1 cellular context compared by ENCODE assay signal in the genomic region with DNA sequence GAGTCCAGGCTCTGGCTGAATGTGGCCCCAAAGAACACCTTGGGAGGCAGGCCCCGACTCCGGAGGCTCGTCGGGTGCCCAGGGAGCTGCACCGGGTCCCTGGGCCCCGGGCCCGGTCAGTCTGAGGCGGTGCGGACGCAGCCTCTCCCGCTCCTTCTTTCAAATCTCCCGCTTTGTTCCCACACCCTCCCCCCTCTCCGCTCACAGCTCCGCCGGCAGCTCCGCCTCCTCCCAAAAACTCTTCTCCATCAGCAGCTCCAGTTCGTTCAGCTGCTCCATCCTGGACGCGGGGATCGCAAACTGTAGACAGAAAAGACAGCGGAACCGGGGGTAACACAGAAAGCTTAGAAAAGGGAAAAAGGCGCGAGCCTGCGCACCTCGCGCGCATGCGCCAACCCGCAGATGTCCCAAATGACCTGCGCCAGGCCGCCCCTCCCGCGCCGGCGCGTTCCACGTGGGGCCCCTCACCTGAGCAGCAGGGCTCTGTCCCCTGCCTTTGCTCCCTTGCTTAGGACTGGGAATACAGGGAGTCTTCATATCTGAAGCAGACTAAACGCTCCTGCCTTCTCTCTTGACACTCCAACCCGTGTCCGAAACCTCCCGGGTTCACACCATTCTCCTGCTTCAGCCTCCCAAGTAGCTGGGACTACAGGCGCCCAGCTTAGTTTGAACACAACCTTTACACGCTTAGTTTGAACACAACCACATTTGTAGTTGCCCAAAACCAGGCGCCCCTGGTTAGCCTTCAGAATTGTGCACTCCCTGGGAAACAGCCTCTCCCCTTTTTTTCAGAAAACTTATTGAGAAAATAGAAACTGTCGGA.
TF ChIP-seq lines count a peak whose summit lies in the region.

A gene with protein sequence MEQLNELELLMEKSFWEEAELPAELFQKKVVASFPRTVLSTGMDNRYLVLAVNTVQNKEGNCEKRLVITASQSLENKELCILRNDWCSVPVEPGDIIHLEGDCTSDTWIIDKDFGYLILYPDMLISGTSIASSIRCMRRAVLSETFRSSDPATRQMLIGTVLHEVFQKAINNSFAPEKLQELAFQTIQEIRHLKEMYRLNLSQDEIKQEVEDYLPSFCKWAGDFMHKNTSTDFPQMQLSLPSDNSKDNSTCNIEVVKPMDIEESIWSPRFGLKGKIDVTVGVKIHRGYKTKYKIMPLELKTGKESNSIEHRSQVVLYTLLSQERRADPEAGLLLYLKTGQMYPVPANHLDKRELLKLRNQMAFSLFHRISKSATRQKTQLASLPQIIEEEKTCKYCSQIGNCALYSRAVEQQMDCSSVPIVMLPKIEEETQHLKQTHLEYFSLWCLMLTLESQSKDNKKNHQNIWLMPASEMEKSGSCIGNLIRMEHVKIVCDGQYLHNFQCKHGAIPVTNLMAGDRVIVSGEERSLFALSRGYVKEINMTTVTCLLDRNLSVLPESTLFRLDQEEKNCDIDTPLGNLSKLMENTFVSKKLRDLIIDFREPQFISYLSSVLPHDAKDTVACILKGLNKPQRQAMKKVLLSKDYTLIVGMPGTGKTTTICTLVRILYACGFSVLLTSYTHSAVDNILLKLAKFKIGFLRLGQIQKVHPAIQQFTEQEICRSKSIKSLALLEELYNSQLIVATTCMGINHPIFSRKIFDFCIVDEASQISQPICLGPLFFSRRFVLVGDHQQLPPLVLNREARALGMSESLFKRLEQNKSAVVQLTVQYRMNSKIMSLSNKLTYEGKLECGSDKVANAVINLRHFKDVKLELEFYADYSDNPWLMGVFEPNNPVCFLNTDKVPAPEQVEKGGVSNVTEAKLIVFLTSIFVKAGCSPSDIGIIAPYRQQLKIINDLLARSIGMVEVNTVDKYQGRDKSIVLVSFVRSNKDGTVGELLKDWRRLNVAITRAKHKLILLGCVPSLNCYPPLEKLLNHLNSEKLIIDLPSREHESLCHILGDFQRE (minus strand): TSS at position 388 of the 823 bp plus-strand sequence. CDS start 109 bp downstream, at position 279.

TF ChIP-seq in HepG2, 621 proteins besides CTCF, POLR2A, EP300 and RAD21 (continued from another document and continues in another):
- TF ChIP-seq, protein P1, sequence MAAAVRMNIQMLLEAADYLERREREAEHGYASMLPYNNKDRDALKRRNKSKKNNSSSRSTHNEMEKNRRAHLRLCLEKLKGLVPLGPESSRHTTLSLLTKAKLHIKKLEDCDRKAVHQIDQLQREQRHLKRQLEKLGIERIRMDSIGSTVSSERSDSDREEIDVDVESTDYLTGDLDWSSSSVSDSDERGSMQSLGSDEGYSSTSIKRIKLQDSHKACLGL (CRISPR knock-in tag; IDR thresholded peaks at IDR 0.05): peak; percentile 96
- TF ChIP-seq ZNF572 (CRISPR knock-in tag; IDR thresholded peaks at IDR 0.05) (no peak), KMT2A (CRISPR knock-in tag; IDR thresholded peaks at IDR 0.05) (peak; percentile 87), SRY (CRISPR knock-in tag; IDR thresholded peaks at IDR 0.05) (no peak), ZFYVE20 (CRISPR knock-in tag; IDR thresholded peaks at IDR 0.05; ENCODE audit: borderline replicate concordance, low read depth) (0 out of 2 replicates have a peak, but pooled peaks have one; percentile 45), PHB2 (IDR thresholded peaks at IDR 0.05; ENCODE audit: partially characterized antibody) (no peak), TBX3 (IDR thresholded peaks at IDR 0.05; ENCODE audit: borderline replicate concordance) (0 out of 2 replicates have a peak, but pooled peaks have one; percentile 9), RFXAP (CRISPR knock-in tag; IDR thresholded peaks at IDR 0.05; ENCODE audit: borderline replicate concordance) (no peak), ZNF30 (CRISPR knock-in tag; IDR thresholded peaks at IDR 0.05) (no peak), ZNF432 (CRISPR knock-in tag; IDR thresholded peaks at IDR 0.05; ENCODE audit: borderline replicate concordance) (no peak), GLI4 (CRISPR knock-in tag; IDR thresholded peaks at IDR 0.05; ENCODE audit: borderline replicate concordance) (0 out of 2 replicates have a peak, but pooled peaks have one; percentile 30), NR3C1 (CRISPR knock-in tag; IDR thresholded peaks at IDR 0.05) (no peak), GFI1 (CRISPR knock-in tag; IDR thresholded peaks at IDR 0.05; ENCODE audit: borderline replicate concordance) (peak; percentile 77), FOXA3 (CRISPR knock-in tag; IDR thresholded peaks at IDR 0.05) (no peak), ZNF788 (CRISPR knock-in tag; IDR thresholded peaks at IDR 0.05; ENCODE audit: borderline replicate concordance) (no peak)
- TF ChIP-seq, protein P2, sequence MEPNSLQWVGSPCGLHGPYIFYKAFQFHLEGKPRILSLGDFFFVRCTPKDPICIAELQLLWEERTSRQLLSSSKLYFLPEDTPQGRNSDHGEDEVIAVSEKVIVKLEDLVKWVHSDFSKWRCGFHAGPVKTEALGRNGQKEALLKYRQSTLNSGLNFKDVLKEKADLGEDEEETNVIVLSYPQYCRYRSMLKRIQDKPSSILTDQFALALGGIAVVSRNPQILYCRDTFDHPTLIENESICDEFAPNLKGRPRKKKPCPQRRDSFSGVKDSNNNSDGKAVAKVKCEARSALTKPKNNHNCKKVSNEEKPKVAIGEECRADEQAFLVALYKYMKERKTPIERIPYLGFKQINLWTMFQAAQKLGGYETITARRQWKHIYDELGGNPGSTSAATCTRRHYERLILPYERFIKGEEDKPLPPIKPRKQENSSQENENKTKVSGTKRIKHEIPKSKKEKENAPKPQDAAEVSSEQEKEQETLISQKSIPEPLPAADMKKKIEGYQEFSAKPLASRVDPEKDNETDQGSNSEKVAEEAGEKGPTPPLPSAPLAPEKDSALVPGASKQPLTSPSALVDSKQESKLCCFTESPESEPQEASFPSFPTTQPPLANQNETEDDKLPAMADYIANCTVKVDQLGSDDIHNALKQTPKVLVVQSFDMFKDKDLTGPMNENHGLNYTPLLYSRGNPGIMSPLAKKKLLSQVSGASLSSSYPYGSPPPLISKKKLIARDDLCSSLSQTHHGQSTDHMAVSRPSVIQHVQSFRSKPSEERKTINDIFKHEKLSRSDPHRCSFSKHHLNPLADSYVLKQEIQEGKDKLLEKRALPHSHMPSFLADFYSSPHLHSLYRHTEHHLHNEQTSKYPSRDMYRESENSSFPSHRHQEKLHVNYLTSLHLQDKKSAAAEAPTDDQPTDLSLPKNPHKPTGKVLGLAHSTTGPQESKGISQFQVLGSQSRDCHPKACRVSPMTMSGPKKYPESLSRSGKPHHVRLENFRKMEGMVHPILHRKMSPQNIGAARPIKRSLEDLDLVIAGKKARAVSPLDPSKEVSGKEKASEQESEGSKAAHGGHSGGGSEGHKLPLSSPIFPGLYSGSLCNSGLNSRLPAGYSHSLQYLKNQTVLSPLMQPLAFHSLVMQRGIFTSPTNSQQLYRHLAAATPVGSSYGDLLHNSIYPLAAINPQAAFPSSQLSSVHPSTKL (CRISPR knock-in tag; IDR thresholded peaks at IDR 0.05): peak; percentile 39; the same call in 1 of the 2 replicates
- TF ChIP-seq, protein P3, sequence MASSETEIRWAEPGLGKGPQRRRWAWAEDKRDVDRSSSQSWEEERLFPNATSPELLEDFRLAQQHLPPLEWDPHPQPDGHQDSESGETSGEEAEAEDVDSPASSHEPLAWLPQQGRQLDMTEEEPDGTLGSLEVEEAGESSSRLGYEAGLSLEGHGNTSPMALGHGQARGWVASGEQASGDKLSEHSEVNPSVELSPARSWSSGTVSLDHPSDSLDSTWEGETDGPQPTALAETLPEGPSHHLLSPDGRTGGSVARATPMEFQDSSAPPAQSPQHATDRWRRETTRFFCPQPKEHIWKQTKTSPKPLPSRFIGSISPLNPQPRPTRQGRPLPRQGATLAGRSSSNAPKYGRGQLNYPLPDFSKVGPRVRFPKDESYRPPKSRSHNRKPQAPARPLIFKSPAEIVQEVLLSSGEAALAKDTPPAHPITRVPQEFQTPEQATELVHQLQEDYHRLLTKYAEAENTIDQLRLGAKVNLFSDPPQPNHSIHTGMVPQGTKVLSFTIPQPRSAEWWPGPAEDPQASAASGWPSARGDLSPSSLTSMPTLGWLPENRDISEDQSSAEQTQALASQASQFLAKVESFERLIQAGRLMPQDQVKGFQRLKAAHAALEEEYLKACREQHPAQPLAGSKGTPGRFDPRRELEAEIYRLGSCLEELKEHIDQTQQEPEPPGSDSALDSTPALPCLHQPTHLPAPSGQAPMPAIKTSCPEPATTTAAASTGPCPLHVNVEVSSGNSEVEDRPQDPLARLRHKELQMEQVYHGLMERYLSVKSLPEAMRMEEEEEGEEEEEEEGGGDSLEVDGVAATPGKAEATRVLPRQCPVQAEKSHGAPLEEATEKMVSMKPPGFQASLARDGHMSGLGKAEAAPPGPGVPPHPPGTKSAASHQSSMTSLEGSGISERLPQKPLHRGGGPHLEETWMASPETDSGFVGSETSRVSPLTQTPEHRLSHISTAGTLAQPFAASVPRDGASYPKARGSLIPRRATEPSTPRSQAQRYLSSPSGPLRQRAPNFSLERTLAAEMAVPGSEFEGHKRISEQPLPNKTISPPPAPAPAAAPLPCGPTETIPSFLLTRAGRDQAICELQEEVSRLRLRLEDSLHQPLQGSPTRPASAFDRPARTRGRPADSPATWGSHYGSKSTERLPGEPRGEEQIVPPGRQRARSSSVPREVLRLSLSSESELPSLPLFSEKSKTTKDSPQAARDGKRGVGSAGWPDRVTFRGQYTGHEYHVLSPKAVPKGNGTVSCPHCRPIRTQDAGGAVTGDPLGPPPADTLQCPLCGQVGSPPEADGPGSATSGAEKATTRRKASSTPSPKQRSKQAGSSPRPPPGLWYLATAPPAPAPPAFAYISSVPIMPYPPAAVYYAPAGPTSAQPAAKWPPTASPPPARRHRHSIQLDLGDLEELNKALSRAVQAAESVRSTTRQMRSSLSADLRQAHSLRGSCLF (CRISPR knock-in tag; IDR thresholded peaks at IDR 0.05; ENCODE audit: borderline replicate concordance): no peak
- TF ChIP-seq, protein P4, sequence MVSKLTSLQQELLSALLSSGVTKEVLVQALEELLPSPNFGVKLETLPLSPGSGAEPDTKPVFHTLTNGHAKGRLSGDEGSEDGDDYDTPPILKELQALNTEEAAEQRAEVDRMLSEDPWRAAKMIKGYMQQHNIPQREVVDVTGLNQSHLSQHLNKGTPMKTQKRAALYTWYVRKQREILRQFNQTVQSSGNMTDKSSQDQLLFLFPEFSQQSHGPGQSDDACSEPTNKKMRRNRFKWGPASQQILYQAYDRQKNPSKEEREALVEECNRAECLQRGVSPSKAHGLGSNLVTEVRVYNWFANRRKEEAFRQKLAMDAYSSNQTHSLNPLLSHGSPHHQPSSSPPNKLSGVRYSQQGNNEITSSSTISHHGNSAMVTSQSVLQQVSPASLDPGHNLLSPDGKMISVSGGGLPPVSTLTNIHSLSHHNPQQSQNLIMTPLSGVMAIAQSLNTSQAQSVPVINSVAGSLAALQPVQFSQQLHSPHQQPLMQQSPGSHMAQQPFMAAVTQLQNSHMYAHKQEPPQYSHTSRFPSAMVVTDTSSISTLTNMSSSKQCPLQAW (CRISPR knock-in tag; IDR thresholded peaks at IDR 0.05): peak; percentile 89
- TF ChIP-seq, protein P5, sequence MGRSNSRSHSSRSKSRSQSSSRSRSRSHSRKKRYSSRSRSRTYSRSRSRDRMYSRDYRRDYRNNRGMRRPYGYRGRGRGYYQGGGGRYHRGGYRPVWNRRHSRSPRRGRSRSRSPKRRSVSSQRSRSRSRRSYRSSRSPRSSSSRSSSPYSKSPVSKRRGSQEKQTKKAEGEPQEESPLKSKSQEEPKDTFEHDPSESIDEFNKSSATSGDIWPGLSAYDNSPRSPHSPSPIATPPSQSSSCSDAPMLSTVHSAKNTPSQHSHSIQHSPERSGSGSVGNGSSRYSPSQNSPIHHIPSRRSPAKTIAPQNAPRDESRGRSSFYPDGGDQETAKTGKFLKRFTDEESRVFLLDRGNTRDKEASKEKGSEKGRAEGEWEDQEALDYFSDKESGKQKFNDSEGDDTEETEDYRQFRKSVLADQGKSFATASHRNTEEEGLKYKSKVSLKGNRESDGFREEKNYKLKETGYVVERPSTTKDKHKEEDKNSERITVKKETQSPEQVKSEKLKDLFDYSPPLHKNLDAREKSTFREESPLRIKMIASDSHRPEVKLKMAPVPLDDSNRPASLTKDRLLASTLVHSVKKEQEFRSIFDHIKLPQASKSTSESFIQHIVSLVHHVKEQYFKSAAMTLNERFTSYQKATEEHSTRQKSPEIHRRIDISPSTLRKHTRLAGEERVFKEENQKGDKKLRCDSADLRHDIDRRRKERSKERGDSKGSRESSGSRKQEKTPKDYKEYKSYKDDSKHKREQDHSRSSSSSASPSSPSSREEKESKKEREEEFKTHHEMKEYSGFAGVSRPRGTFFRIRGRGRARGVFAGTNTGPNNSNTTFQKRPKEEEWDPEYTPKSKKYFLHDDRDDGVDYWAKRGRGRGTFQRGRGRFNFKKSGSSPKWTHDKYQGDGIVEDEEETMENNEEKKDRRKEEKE (IDR thresholded peaks at IDR 0.05): no peak
- TF ChIP-seq, protein P6, sequence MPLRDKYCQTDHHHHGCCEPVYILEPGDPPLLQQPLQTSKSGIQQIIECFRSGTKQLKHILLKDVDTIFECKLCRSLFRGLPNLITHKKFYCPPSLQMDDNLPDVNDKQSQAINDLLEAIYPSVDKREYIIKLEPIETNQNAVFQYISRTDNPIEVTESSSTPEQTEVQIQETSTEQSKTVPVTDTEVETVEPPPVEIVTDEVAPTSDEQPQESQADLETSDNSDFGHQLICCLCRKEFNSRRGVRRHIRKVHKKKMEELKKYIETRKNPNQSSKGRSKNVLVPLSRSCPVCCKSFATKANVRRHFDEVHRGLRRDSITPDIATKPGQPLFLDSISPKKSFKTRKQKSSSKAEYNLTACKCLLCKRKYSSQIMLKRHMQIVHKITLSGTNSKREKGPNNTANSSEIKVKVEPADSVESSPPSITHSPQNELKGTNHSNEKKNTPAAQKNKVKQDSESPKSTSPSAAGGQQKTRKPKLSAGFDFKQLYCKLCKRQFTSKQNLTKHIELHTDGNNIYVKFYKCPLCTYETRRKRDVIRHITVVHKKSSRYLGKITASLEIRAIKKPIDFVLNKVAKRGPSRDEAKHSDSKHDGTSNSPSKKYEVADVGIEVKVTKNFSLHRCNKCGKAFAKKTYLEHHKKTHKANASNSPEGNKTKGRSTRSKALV (CRISPR knock-in tag; IDR thresholded peaks at IDR 0.05): no peak
- TF ChIP-seq, protein P7, sequence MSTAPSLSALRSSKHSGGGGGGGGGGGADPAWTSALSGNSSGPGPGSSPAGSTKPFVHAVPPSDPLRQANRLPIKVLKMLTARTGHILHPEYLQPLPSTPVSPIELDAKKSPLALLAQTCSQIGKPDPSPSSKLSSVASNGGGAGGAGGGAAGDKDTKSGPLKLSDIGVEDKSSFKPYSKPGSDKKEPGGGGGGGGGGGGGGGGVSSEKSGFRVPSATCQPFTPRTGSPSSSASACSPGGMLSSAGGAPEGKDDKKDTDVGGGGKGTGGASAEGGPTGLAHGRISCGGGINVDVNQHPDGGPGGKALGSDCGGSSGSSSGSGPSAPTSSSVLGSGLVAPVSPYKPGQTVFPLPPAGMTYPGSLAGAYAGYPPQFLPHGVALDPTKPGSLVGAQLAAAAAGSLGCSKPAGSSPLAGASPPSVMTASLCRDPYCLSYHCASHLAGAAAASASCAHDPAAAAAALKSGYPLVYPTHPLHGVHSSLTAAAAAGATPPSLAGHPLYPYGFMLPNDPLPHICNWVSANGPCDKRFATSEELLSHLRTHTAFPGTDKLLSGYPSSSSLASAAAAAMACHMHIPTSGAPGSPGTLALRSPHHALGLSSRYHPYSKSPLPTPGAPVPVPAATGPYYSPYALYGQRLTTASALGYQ (CRISPR knock-in tag; IDR thresholded peaks at IDR 0.05): no peak
- TF ChIP-seq, protein P8, sequence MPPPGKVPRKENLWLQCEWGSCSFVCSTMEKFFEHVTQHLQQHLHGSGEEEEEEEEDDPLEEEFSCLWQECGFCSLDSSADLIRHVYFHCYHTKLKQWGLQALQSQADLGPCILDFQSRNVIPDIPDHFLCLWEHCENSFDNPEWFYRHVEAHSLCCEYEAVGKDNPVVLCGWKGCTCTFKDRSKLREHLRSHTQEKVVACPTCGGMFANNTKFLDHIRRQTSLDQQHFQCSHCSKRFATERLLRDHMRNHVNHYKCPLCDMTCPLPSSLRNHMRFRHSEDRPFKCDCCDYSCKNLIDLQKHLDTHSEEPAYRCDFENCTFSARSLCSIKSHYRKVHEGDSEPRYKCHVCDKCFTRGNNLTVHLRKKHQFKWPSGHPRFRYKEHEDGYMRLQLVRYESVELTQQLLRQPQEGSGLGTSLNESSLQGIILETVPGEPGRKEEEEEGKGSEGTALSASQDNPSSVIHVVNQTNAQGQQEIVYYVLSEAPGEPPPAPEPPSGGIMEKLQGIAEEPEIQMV (CRISPR knock-in tag; IDR thresholded peaks at IDR 0.05; ENCODE audit: low read depth): peak; percentile 22; the same call in 1 of the 2 replicates
